Comparison of ENCODE assay signal across 1 cellular context in the genomic region with DNA sequence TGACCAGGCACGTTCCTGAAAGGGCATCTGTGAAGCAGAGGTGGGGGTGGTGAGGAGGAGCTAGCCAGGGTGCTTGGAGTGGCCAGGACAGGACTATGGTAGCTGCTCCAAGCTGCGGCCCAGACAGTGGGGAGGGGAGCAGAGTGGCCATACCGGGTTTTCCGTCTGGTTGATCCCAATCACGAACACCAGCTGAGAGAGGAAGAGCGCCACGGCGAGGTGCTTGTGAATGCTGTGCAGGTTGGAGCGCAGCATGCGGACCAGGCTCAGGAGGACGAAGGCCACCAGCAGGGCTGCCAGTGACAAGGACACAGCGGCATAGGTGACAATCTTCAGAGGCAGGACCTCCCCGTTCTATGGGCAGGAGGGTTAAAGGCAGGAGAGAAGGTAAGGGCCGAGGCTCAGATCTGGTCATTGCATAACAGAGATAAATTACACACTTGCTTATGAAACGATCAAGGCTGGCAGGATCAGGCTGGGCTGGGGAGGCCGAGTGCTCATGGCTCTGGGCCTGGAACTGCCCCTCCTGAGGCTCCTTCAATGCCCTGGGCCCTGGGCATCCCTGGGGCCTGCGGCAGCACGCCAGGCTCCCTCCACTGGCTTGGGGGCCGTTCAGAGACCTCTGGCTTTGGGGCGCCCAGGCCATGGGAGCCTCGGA.
TF ChIP-seq lines count a peak whose summit lies in the region.

No MANE protein-coding gene starts in this region.

TF ChIP-seq in HCT116, 20 proteins besides CTCF, POLR2A, EP300 and RAD21:
- TF ChIP-seq, protein P1, sequence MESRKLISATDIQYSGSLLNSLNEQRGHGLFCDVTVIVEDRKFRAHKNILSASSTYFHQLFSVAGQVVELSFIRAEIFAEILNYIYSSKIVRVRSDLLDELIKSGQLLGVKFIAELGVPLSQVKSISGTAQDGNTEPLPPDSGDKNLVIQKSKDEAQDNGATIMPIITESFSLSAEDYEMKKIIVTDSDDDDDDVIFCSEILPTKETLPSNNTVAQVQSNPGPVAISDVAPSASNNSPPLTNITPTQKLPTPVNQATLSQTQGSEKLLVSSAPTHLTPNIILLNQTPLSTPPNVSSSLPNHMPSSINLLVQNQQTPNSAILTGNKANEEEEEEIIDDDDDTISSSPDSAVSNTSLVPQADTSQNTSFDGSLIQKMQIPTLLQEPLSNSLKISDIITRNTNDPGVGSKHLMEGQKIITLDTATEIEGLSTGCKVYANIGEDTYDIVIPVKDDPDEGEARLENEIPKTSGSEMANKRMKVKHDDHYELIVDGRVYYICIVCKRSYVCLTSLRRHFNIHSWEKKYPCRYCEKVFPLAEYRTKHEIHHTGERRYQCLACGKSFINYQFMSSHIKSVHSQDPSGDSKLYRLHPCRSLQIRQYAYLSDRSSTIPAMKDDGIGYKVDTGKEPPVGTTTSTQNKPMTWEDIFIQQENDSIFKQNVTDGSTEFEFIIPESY (IDR thresholded peaks at IDR 0.05; ENCODE audit: extremely low read depth, insufficient replicate concordance, low read length): no peak
- TF ChIP-seq EGR1 (IDR thresholded peaks at IDR 0.05; ENCODE audit: low read depth) (no peak), POLR2AphosphoS5 (IDR thresholded peaks at IDR 0.05; ENCODE audit: low read depth, low read length) (no peak), REST (IDR thresholded peaks at IDR 0.05; ENCODE audit: low read depth) (no peak), CEBPB (IDR thresholded peaks at IDR 0.05; ENCODE audit: low read depth) (no peak), SP1 (IDR thresholded peaks at IDR 0.05; ENCODE audit: low read depth) (no peak)
- TF ChIP-seq, protein P2, sequence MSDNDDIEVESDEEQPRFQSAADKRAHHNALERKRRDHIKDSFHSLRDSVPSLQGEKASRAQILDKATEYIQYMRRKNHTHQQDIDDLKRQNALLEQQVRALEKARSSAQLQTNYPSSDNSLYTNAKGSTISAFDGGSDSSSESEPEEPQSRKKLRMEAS (IDR thresholded peaks at IDR 0.05): no peak
